In genomic region chr19:42024622-42025111, GRCh38 we compare ENCODE assay signal across 13 cellular contexts. TPM values are rescaled to one million over a fixed set of nuclear protein-coding genes. Genes with fewer than 3 reads are reported as not detected.
DNase-seq lines count a peak whose midpoint lies in the region; ATAC-seq and TF ChIP-seq lines count a peak whose summit lies in the region.
"Had no signal": no experiment of that assay in that cellular context is flagged by ENCODE, and none has a peak within 500 bp of the region (broad histone marks: within the 10 kb centered on the region; RNA-seq: fewer than 3 reads in every experiment).

No MANE protein-coding gene starts in this region.

- H3K4me1 ChIP-seq in cardiac muscle cell (ENCODE audit: low read depth): peaks cover 19% of the 10 kb centered on the region
- H3K4me1 ChIP-seq in ascending aorta: peaks cover 6 to 7% of the 10 kb centered on the region in 2 donors

- H3K9me3 ChIP-seq in cardiac muscle cell (ENCODE audit: low read depth) (no peaks in the 10 kb centered on the region), ascending aorta (no peaks in the 10 kb centered on the region)

- H3K27ac ChIP-seq in cardiac muscle cell (peak overlapping the region; percentile 66), ascending aorta (peak overlapping the region in 1 of 2 donors; percentile 32)
- H3K27ac ChIP-seq: C4-2B had no signal

- no peak overlapping the region for H3K4me3 ChIP-seq in cardiac muscle cell
- H3K4me3 ChIP-seq in ascending aorta: no peak overlapping the region

- intact Hi-C loops in ascending aorta (cut with DNase I): no loop called here

- H3K36me3 ChIP-seq in cardiac muscle cell (no peaks in the 10 kb centered on the region), ascending aorta (peaks cover 2 to 31% of the 10 kb centered on the region in 2 donors)

- H3K27me3 ChIP-seq in cardiac muscle cell: no peaks in the 10 kb centered on the region
- no peaks in the 10 kb centered on the region for H3K27me3 ChIP-seq in ascending aorta

- DNase-seq in C1 segment of cervical spinal cord (lab: John Stamatoyannopoulos, UW) (peak in 8 of 14 donors; percentile 7 to 93 (median 16)), amniotic epithelial cell (ENCODE audit: low read depth) (peak; percentile 27), cardiac muscle cell (ENCODE audit: low read depth in 1 of 2, low spot score in 1 of 2) (peak; percentile 40 to 72), omental fat pad (ENCODE audit: low spot score) (no peak), dermis blood vessel endothelial cell (no peak), ascending aorta (ENCODE audit: low spot score in 2 of 2) (no peak), DMS 273 (lab: John Stamatoyannopoulos, UW; ENCODE audit: unreplicated experiment) (no peak)
- DNase-seq: activated CD4-positive, alpha-beta T cell treated with anti-CD3 and anti-CD28 coated beads, Interleukin-2, amount 50 U/mL, for 1 hour; activated effector memory CD4-positive, alpha-beta T cell treated with anti-CD3 and anti-CD28 coated beads, Interleukin-2, amount 50 U/mL, for 16 hours; T-helper 17 cell had no signal

- TF ChIP-seq CTCF in cardiac muscle cell (IDR thresholded peaks at IDR 0.05; ENCODE audit: low read depth, low read length) (no peak), omental fat pad (IDR thresholded peaks at IDR 0.05) (no peak), ascending aorta (IDR thresholded peaks at IDR 0.05) (no peak)

- ATAC-seq in omental fat pad (ENCODE audit: low FRiP score) (peak; percentile 58), HG02588 (IDR thresholded peaks at IDR 0.05; ENCODE audit: unreplicated experiment) (no peak)
- ATAC-seq: T-helper 17 cell had no signal

RNA-seq across cellular contexts. Expression of gene ATP1A3, which starts 30.6 kb away (rescaled TPM):
- total RNA-seq in cardiac muscle cell: 4.5 and 6.1 TPM in 2 replicates
- 8.1 and 9.9 TPM in 2 replicates for polyA plus RNA-seq in cardiac muscle cell
- total RNA-seq in omental fat pad: under 1 TPM in 2 of 4 donors, not detected in 2; 0.13 to 0.28 TPM
- total RNA-seq in dermis blood vessel endothelial cell: under 0.01 and 0.05 TPM in 2 replicates
- total RNA-seq in ascending aorta: 1.1 TPM
- polyA plus RNA-seq: keratinocyte had no signal

RNA-seq across cellular contexts. Expression of gene GRIK5, which starts 45.3 kb away (rescaled TPM):
- total RNA-seq in cardiac muscle cell (9.1 and 11.8 TPM in 2 replicates), omental fat pad (1 to 10 TPM in 3 of 4 donors, under 1 TPM in 1; 0.32 to 2.1 (median 1.6) TPM), dermis blood vessel endothelial cell (0.05 and 0.17 TPM in 2 replicates), ascending aorta (15.5 TPM)
- polyA plus RNA-seq in cardiac muscle cell: 3.4 and 6.3 TPM in 2 replicates

RNA-seq across cellular contexts. Expression of gene ZNF574, which starts 51.3 kb away (rescaled TPM):
- total RNA-seq in cardiac muscle cell (29.2 and 36.2 TPM in 2 replicates), omental fat pad (10 to 100 TPM; 11.6 to 22.9 (median 12.8) TPM), dermis blood vessel endothelial cell (17.3 and 17.4 TPM in 2 replicates), ascending aorta (14.9 TPM)
- 23.9 and 32.5 TPM in 2 replicates for polyA plus RNA-seq in cardiac muscle cell

Comparison
In these comparisons a context has a peak if more than half of its experiments do, and no peak if none do; other contexts are left out.
1. DNase-seq: peak in C1 segment of cervical spinal cord (8 of 14), amniotic epithelial cell (single experiment) and cardiac muscle cell (2 of 2); none in omental fat pad (single experiment), dermis blood vessel endothelial cell (single experiment), ascending aorta (0 of 2) and DMS 273 (single experiment).